Comparison of ENCODE assay signal across 8 cellular contexts in the genomic region with DNA sequence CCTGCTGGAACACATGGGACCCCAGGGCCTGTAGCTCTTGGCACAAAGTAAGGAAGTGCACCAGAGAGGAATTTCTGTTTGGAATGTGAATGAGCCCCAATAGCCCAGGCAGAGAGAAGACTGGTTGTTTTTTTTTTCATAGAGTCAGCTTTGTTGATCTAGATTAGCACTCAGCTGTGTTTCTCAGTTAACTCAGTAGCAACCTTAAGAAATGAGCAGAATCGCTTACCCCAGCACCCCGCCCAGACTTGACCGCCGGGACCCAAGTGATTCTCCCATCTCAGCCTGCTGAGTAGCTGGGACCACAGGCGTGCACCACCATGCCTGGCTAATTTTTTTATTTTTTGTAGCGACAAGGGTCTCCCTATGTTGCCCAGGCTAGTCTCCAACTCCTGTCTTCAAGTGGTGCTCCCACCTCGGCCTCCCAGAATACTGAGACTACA. TPM values are rescaled to one million over a fixed set of nuclear protein-coding genes. Genes with fewer than 3 reads are reported as not detected.
DNase-seq lines count a peak whose midpoint lies in the region; ATAC-seq, FAIRE-seq and TF ChIP-seq lines count a peak whose summit lies in the region.

No MANE protein-coding gene starts in this region.

- H3K4me3 ChIP-seq in smooth muscle cell = peak overlapping the region; percentile 75

- H3K27me3 ChIP-seq in smooth muscle cell (ENCODE audit: low read depth) = no peaks in the 10 kb centered on the region

- peaks cover 44% of the 10 kb centered on the region for H3K4me1 ChIP-seq in smooth muscle cell (ENCODE audit: low read depth)

- H3K36me3 Mint-ChIP-seq in activated T-cell treated with anti-CD3 and anti-CD28 coated beads, Interleukin-2, amount 50 U/mL, for 4 hours (ENCODE audit: insufficient read depth) = peaks cover 22% of the 10 kb centered on the region
- peaks cover 62% of the 10 kb centered on the region for H3K36me3 Mint-ChIP-seq in WTC11

- no peaks in the 10 kb centered on the region for H3K36me3 ChIP-seq in smooth muscle cell (ENCODE audit: low read depth)

- H3K27me3 Mint-ChIP-seq in activated T-cell treated with anti-CD3 and anti-CD28 coated beads, Interleukin-2, amount 50 U/mL, for 4 hours (ENCODE audit: low read depth) = no peaks in the 10 kb centered on the region
- H3K27me3 Mint-ChIP-seq in WTC11 (ENCODE audit: low read depth) = no peaks in the 10 kb centered on the region

- no peak for TF ChIP-seq POLR2A in H54 (IDR thresholded peaks at IDR 0.05; ENCODE audit: low read depth, low read length)

- peak overlapping the region; percentile 99 for H3K27ac ChIP-seq in smooth muscle cell (ENCODE audit: low read depth)

- H4K20me1 ChIP-seq in smooth muscle cell (ENCODE audit: low read depth) = peaks cover 15% of the 10 kb centered on the region

- H3K9me3 ChIP-seq in smooth muscle cell (replicated peaks; ENCODE audit: low read depth) = no peaks in the 10 kb centered on the region

- peaks cover 5% of the 10 kb centered on the region for H3F3A ChIP-seq in smooth muscle cell (ENCODE audit: low read depth)

- POLR2A ChIA-PET in WTC11 (lab: Charles Lee) = interaction anchor here (0.6 to 1.5 kb wide), 3 partner anchors 10 to 205 kb away, joined by 4 to 9 read pairs (median 4); no protein-coding TSS in a partner anchor

- DNase-seq in activated T-cell treated with anti-CD3 and anti-CD28 coated beads, Interleukin-2, amount 50 U/mL, for 4 hours = no peak
- DNase-seq in activated T-cell treated with anti-CD3 and anti-CD28 coated beads, Interleukin-2, amount 50 U/mL, for 48 hours = no peak
- DNase-seq in WTC11 (ENCODE audit: low spot score) = no peak
- DNase-seq in hepatic stellate cell (ENCODE audit: low spot score) = peak; percentile 81
- no peak for DNase-seq in smooth muscle cell (lab: John Stamatoyannopoulos, UW; ENCODE audit: unreplicated experiment)
- no peak for DNase-seq in NCI-H146 treated with DMSO at 0.1 percent for 48 hours (lab: John Stamatoyannopoulos, UW; ENCODE audit: unreplicated experiment)
- no peak for DNase-seq in H54 (ENCODE audit: insufficient read length, low spot score)
- no peak for DNase-seq in DMS79 (lab: John Stamatoyannopoulos, UW)

- no peak for FAIRE-seq in H54 (lab: Jason Lieb, UNC)

- H2AFZ ChIP-seq in smooth muscle cell (ENCODE audit: low read depth) = peak overlapping the region; percentile 54

- ATAC-seq in activated T-cell treated with anti-CD3 and anti-CD28 coated beads, Interleukin-2, amount 50 U/mL, for 4 hours = no peak
- peak; percentile 21 for ATAC-seq in WTC11

- H3K9ac ChIP-seq in smooth muscle cell (ENCODE audit: low read depth) = peak overlapping the region; percentile 98

- peaks cover 50% of the 10 kb centered on the region for H3K4me1 Mint-ChIP-seq in activated T-cell treated with anti-CD3 and anti-CD28 coated beads, Interleukin-2, amount 50 U/mL, for 4 hours (ENCODE audit: low read depth)
- H3K4me1 Mint-ChIP-seq in WTC11 = peaks cover 38% of the 10 kb centered on the region

- no peaks in the 10 kb centered on the region for H3K9me3 Mint-ChIP-seq in activated T-cell treated with anti-CD3 and anti-CD28 coated beads, Interleukin-2, amount 50 U/mL, for 4 hours
- no peaks in the 10 kb centered on the region for H3K9me3 Mint-ChIP-seq in WTC11

- CTCF ChIA-PET in WTC11 (lab: Charles Lee) = interaction anchor here (1.1 to 1.6 kb wide), 5 partner anchors 14 to 289 kb away, joined by 3 to 6 read pairs (median 4); partner anchors contain the start of gene RRBP1

- peak overlapping the region; percentile 90 for H3K27ac Mint-ChIP-seq in WTC11

- H3K4me3 Mint-ChIP-seq in activated T-cell treated with anti-CD3 and anti-CD28 coated beads, Interleukin-2, amount 50 U/mL, for 4 hours = peak overlapping the region; percentile 95
- peak overlapping the region; percentile 82 for H3K4me3 Mint-ChIP-seq in WTC11

- peak overlapping the region; percentile 89 for H3K4me2 ChIP-seq in smooth muscle cell

- 17% methylated on average over 7 of the region's 7 CpGs for WGBS in smooth muscle cell (ENCODE audit: low lambda C conversion rate)

- TF ChIP-seq CTCF in WTC11 (IDR thresholded peaks at IDR 0.05) (no peak), smooth muscle cell (IDR thresholded peaks at IDR 0.05; ENCODE audit: borderline replicate concordance, insufficient read depth, poor library complexity, severe bottlenecking) (no peak)

- peaks cover 72% of the 10 kb centered on the region for H3K79me2 ChIP-seq in smooth muscle cell (ENCODE audit: low read depth)

TF ChIP-seq in WTC11, 78 proteins besides CTCF, POLR2A, EP300 and RAD21:
- TF ChIP-seq ZNF121 (CRISPR knock-in tag; IDR thresholded peaks at IDR 0.05) (peak; percentile 94; the same call in 1 of the 2 replicates), ZMAT4 (CRISPR knock-in tag; IDR thresholded peaks at IDR 0.05) (no peak)

RNA-seq across cellular contexts. Expression of gene MGME1, which starts 2.8 kb away (rescaled TPM):
- total RNA-seq in activated T-cell treated with anti-CD3 and anti-CD28 coated beads, Interleukin-2, amount 50 U/mL, for 4 hours = 10 to 100 TPM; 14.4 to 16.6 (median 16.2) TPM
- total RNA-seq in WTC11 (2021) (55.0 to 59.2 TPM (median 56.0 TPM) in 3 replicates), smooth muscle cell (16.0 and 18.3 TPM in 2 replicates)
- 15.7 and 20.6 TPM in 2 replicates for polyA plus RNA-seq in smooth muscle cell

RNA-seq across cellular contexts. Expression of gene SNX5, which starts 3.0 kb away (rescaled TPM):
- 100 to 1,000 TPM; 148 to 177 (median 168) TPM for total RNA-seq in activated T-cell treated with anti-CD3 and anti-CD28 coated beads, Interleukin-2, amount 50 U/mL, for 4 hours
- total RNA-seq in WTC11 (2021) (172 to 192 TPM (median 173 TPM) in 3 replicates), smooth muscle cell (92.3 and 100 TPM in 2 replicates)
- polyA plus RNA-seq in smooth muscle cell = 46.3 and 49.8 TPM in 2 replicates
